Comparison of ENCODE assay signal across 19 cellular contexts in genomic region chr9:29701971-29702370, GRCh38.
DNase-seq lines count a peak whose midpoint lies in the region; ATAC-seq and TF ChIP-seq lines count a peak whose summit lies in the region.
"Had no signal": no experiment of that assay in that cellular context is flagged by ENCODE, and none has a peak within 500 bp of the region (broad histone marks: within the 10 kb centered on the region; RNA-seq: fewer than 3 reads in every experiment).

No MANE protein-coding gene starts in this region.

- H3K36me3 ChIP-seq in mammary epithelial cell (ENCODE audit: insufficient read depth, low read length) (no peaks in the 10 kb centered on the region), OCI-LY3 (replicated peaks; ENCODE audit: low read depth, low read length) (no peaks in the 10 kb centered on the region), smooth muscle cell (ENCODE audit: low read depth) (no peaks in the 10 kb centered on the region)
- H3K36me3 ChIP-seq in naive thymus-derived CD4-positive, alpha-beta T cell (ENCODE audit: control insufficient read depth in 2 of 3, insufficient read depth in 3 of 3, low read length in 3 of 3) = no peaks in the 10 kb centered on the region
- H3K36me3 ChIP-seq: BE2C had no signal

- H3K79me2 ChIP-seq in mammary epithelial cell (ENCODE audit: insufficient read depth, low read length) (no peaks in the 10 kb centered on the region), OCI-LY3 (ENCODE audit: low read length) (no peaks in the 10 kb centered on the region), smooth muscle cell (ENCODE audit: low read depth) (no peaks in the 10 kb centered on the region)

- H3K9me3 Mint-ChIP-seq in MCF 10A (ENCODE audit: unreplicated experiment) (no peaks in the 10 kb centered on the region), T-cell (peaks cover 0 to 3% (median 0%) of the 10 kb centered on the region in 3 donors)
- H3K9me3 Mint-ChIP-seq in naive thymus-derived CD4-positive, alpha-beta T cell = peaks cover 0 to 7% (median 0%) of the 10 kb centered on the region in 11 donors
- H3K9me3 Mint-ChIP-seq: HFFc6 had no signal

- CTCF ChIA-PET in MCF 10A (lab: Yijun Ruan, JAX) (interaction anchor here (0.6 kb wide), 1 partner anchor 539 kb away, joined by 4 read pairs; no protein-coding TSS in a partner anchor), mammary epithelial cell (lab: Charles Lee; ENCODE audit: low non-redundant PET) (no interaction called here), T-cell (lab: Charles Lee) (no interaction called here)
- CTCF ChIA-PET in naive thymus-derived CD4-positive, alpha-beta T cell (lab: Charles Lee) = interaction anchor here (0.6 kb wide), 1 partner anchor 15 kb away, joined by 5 read pairs; no protein-coding TSS in a partner anchor

- in situ Hi-C loops in mammary epithelial cell (cut with MboI; ENCODE audit: low sequenced_read_pairs in 2 of 2) = no loop called here

- H3K36me3 Mint-ChIP-seq in MCF 10A (ENCODE audit: insufficient read depth, unreplicated experiment) (no peaks in the 10 kb centered on the region), T-cell (no peaks in the 10 kb centered on the region)
- H3K36me3 Mint-ChIP-seq in naive thymus-derived CD4-positive, alpha-beta T cell = no peaks in the 10 kb centered on the region
- H3K36me3 Mint-ChIP-seq: CD4-positive, CD25-positive, alpha-beta regulatory T cell; CD8-positive, alpha-beta memory T cell had no signal

- no peaks in the 10 kb centered on the region for H3F3A ChIP-seq in smooth muscle cell (ENCODE audit: low read depth)

- ATAC-seq in HG03520 (IDR thresholded peaks at IDR 0.05; ENCODE audit: unreplicated experiment) (no peak), T-cell (replicated peaks in 1 of 4) (no peak)
- no peak for ATAC-seq in naive thymus-derived CD4-positive, alpha-beta T cell
- ATAC-seq: HCT116 had no signal

- POLR2A ChIA-PET in MCF 10A (lab: Yijun Ruan, JAX) = no interaction called here
- POLR2A ChIA-PET in naive thymus-derived CD4-positive, alpha-beta T cell (lab: Charles Lee) = no interaction called here
- POLR2A ChIA-PET in T-cell (lab: Charles Lee) = no interaction called here

- H3K4me1 ChIP-seq in mammary epithelial cell (ENCODE audit: insufficient read depth, low read length) (no peaks in the 10 kb centered on the region), OCI-LY3 (ENCODE audit: low read length) (peaks cover 4% of the 10 kb centered on the region; the same call in 1 of the 2 replicates), smooth muscle cell (ENCODE audit: low read depth) (no peaks in the 10 kb centered on the region)
- H3K4me1 ChIP-seq in naive thymus-derived CD4-positive, alpha-beta T cell (ENCODE audit: control insufficient read depth in 2 of 2, insufficient read depth in 2 of 2, low read length in 2 of 2) = no peaks in the 10 kb centered on the region
- H3K4me1 ChIP-seq: BE2C had no signal

- TF ChIP-seq CTCF in MCF 10A (IDR thresholded peaks at IDR 0.05; ENCODE audit: unreplicated experiment) (no peak), mammary epithelial cell (conservative IDR thresholded peaks at IDR 0.05 in 1 of 2, IDR thresholded peaks at IDR 0.05 in 1 of 2; ENCODE audit: extremely low read depth in 1 of 2, insufficient read depth in 1 of 2, low read depth in 1 of 2, low read length in 2 of 2) (no peak), OCI-LY3 (IDR thresholded peaks at IDR 0.05; ENCODE audit: low read depth, low read length) (no peak), epithelial cell of esophagus (IDR thresholded peaks at IDR 0.05; ENCODE audit: insufficient read depth, low read depth, low read length, missing control alignments) (no peak), smooth muscle cell (IDR thresholded peaks at IDR 0.05; ENCODE audit: borderline replicate concordance, insufficient read depth, poor library complexity, severe bottlenecking) (no peak)

- H3K4me2 ChIP-seq in mammary epithelial cell (ENCODE audit: insufficient read depth, low read depth, low read length) = no peak overlapping the region
- no peak overlapping the region for H3K4me2 ChIP-seq in OCI-LY3 (ENCODE audit: low read length)
- H3K4me2 ChIP-seq in smooth muscle cell = no peak overlapping the region

- H3K4me1 Mint-ChIP-seq in MCF 10A (ENCODE audit: insufficient read depth, unreplicated experiment) = peaks cover 12% of the 10 kb centered on the region
- no peaks in the 10 kb centered on the region for H3K4me1 Mint-ChIP-seq in naive thymus-derived CD4-positive, alpha-beta T cell
- H3K4me1 Mint-ChIP-seq in T-cell = no peaks in the 10 kb centered on the region
- H3K4me1 Mint-ChIP-seq: CD4-positive, CD25-positive, alpha-beta regulatory T cell; CD8-positive, alpha-beta memory T cell had no signal

- H2AFZ ChIP-seq in mammary epithelial cell (ENCODE audit: low read depth, low read length) (no peak overlapping the region), OCI-LY3 (ENCODE audit: low read depth, low read length) (0 out of 2 replicates have a peak overlapping the region, but pooled peaks have one; percentile 40), smooth muscle cell (ENCODE audit: low read depth) (peak overlapping the region; percentile 64)
- H2AFZ ChIP-seq: GM23248 had no signal

- no TSS peak for BruUV-seq in MCF 10A (replicated peaks; lab: Mats Ljungman, UMichigan)
- BruUV-seq in mammary epithelial cell (replicated peaks; lab: Mats Ljungman, UMichigan) = no TSS peak

- H3K9me3 ChIP-seq in mammary epithelial cell (replicated peaks; ENCODE audit: insufficient read depth, low read length) = no peaks in the 10 kb centered on the region
- H3K9me3 ChIP-seq in OCI-LY3 (ENCODE audit: insufficient read depth, low read length) = no peaks in the 10 kb centered on the region
- no peaks in the 10 kb centered on the region for H3K9me3 ChIP-seq in smooth muscle cell (replicated peaks; ENCODE audit: low read depth)
- no peaks in the 10 kb centered on the region for H3K9me3 ChIP-seq in naive thymus-derived CD4-positive, alpha-beta T cell (ENCODE audit: control insufficient read depth in 2 of 3, low read length in 3 of 3)
- H3K9me3 ChIP-seq: BE2C had no signal

- peak overlapping the region; percentile 63 for H3K27ac Mint-ChIP-seq in MCF 10A (ENCODE audit: low read depth, unreplicated experiment)
- H3K27ac Mint-ChIP-seq in naive thymus-derived CD4-positive, alpha-beta T cell = no peak overlapping the region
- H3K27ac Mint-ChIP-seq in T-cell = no peak overlapping the region
- H3K27ac Mint-ChIP-seq: CD4-positive, CD25-positive, alpha-beta regulatory T cell; CD8-positive, alpha-beta memory T cell; HFFc6 had no signal

- DNase-seq in MCF 10A (ENCODE audit: unreplicated experiment) (no peak), mammary epithelial cell (no peak), epithelial cell of esophagus (ENCODE audit: low read depth) (peak; percentile 54), smooth muscle cell (lab: John Stamatoyannopoulos, UW; ENCODE audit: unreplicated experiment) (no peak), T-cell (no peak)
- DNase-seq in naive thymus-derived CD4-positive, alpha-beta T cell = no peak
- DNase-seq: 8988T; ACHN; BE2C; C1 segment of cervical spinal cord; CD4-positive, CD25-positive, alpha-beta regulatory T cell; CD8-positive, alpha-beta memory T cell; COR-L47; GM23248; HFFc6; IMR-90 had no signal

- dilution Hi-C loops in mammary epithelial cell (cut with HindIII; ENCODE audit: low sequenced_read_pairs) = no loop called here

- H3K4me3 Mint-ChIP-seq in MCF 10A (ENCODE audit: unreplicated experiment) (no peak overlapping the region), T-cell (no peak overlapping the region)
- no peak overlapping the region for H3K4me3 Mint-ChIP-seq in naive thymus-derived CD4-positive, alpha-beta T cell
- H3K4me3 Mint-ChIP-seq: CD4-positive, CD25-positive, alpha-beta regulatory T cell; CD8-positive, alpha-beta memory T cell; HFFc6 had no signal

- H3K9ac ChIP-seq in mammary epithelial cell (ENCODE audit: insufficient read depth, low read length) (no peak overlapping the region), OCI-LY3 (ENCODE audit: low read length) (no peak overlapping the region), smooth muscle cell (ENCODE audit: low read depth) (no peak overlapping the region)
- H3K9ac ChIP-seq: GM23248 had no signal

- H3K4me3 ChIP-seq in mammary epithelial cell (replicated peaks in 1 of 3; ENCODE audit: insufficient read depth in 1 of 3, low read depth in 2 of 3, low read length in 3 of 3) (no peak overlapping the region), OCI-LY3 (ENCODE audit: low read length) (no peak overlapping the region), epithelial cell of esophagus (ENCODE audit: low read length) (no peak overlapping the region), smooth muscle cell (no peak overlapping the region)
- no peak overlapping the region for H3K4me3 ChIP-seq in naive thymus-derived CD4-positive, alpha-beta T cell (ENCODE audit: low read length)
- H3K4me3 ChIP-seq: GM23248 had no signal

- H4K20me1 ChIP-seq in mammary epithelial cell (ENCODE audit: insufficient read depth, low read length) (no peaks in the 10 kb centered on the region), OCI-LY3 (ENCODE audit: insufficient read depth, low read length) (no peaks in the 10 kb centered on the region), smooth muscle cell (ENCODE audit: low read depth) (no peaks in the 10 kb centered on the region)

- H3K27me3 Mint-ChIP-seq in MCF 10A (ENCODE audit: insufficient read depth, unreplicated experiment) = no peaks in the 10 kb centered on the region
- H3K27me3 Mint-ChIP-seq in naive thymus-derived CD4-positive, alpha-beta T cell = no peaks in the 10 kb centered on the region
- no peaks in the 10 kb centered on the region for H3K27me3 Mint-ChIP-seq in T-cell
- H3K27me3 Mint-ChIP-seq: CD4-positive, CD25-positive, alpha-beta regulatory T cell; CD8-positive, alpha-beta memory T cell had no signal

- no peak overlapping the region for H3K27ac ChIP-seq in mammary epithelial cell (ENCODE audit: insufficient read depth, low read depth, low read length)
- no peak overlapping the region for H3K27ac ChIP-seq in OCI-LY3 (ENCODE audit: low read length)
- no peak overlapping the region for H3K27ac ChIP-seq in smooth muscle cell (ENCODE audit: low read depth)
- H3K27ac ChIP-seq in naive thymus-derived CD4-positive, alpha-beta T cell (ENCODE audit: low read depth, low read length) = no peak overlapping the region
- H3K27ac ChIP-seq: GM23248 had no signal

- H3K27me3 ChIP-seq in mammary epithelial cell (ENCODE audit: insufficient read depth, low read length) (no peaks in the 10 kb centered on the region), OCI-LY3 (ENCODE audit: low read depth, low read length) (no peaks in the 10 kb centered on the region), smooth muscle cell (ENCODE audit: low read depth) (no peaks in the 10 kb centered on the region)
- no peaks in the 10 kb centered on the region for H3K27me3 ChIP-seq in naive thymus-derived CD4-positive, alpha-beta T cell (ENCODE audit: control insufficient read depth in 2 of 2, insufficient read depth in 2 of 2, low read length in 2 of 2)
- H3K27me3 ChIP-seq: BE2C had no signal

- intact Hi-C loops in MCF 10A (cut with micrococcal nuclease) (no loop called here), mammary epithelial cell (cut with micrococcal nuclease) (no loop called here)
- intact Hi-C loops in naive thymus-derived CD4-positive, alpha-beta T cell (cut with micrococcal nuclease) = no loop called here

Comparison
In these comparisons a context has a peak if more than half of its experiments do, and no peak if none do; other contexts are left out.
1. CTCF ChIA-PET loops: an anchor here in MCF 10A (0.6 kb wide) and naive thymus-derived CD4-positive, alpha-beta T cell (0.6 kb wide); none called in mammary epithelial cell and T-cell.